13 cellular contexts compared by ENCODE assay signal in genomic region chr11:73390601-73391565, GRCh38.
"Had no signal": no experiment of that assay in that cellular context is flagged by ENCODE, and none has a peak within 500 bp of the region (broad histone marks: within the 10 kb centered on the region; RNA-seq: fewer than 3 reads in every experiment).

No MANE protein-coding gene starts in this region.

- H3K4me3 Mint-ChIP-seq: activated naive CD8-positive, alpha-beta T cell treated with anti-CD3 and anti-CD28 coated beads, Interleukin-2, amount 10 ng/mL, durations not matched to agents 7 days and 5 days; activated T-cell treated with anti-CD3 and anti-CD28 coated beads, Interleukin-2, amount 50 U/mL, for 72 hours; natural killer cell had no signal

- DNase-seq: activated CD4-positive, alpha-beta T cell treated with anti-CD3 and anti-CD28 coated beads, Interleukin-2, amount 50 U/mL, for 1 hour; activated naive CD8-positive, alpha-beta T cell treated with anti-CD3 and anti-CD28 coated beads, Interleukin-2, amount 10 ng/mL, durations not matched to agents 7 days and 5 days; activated T-cell treated with anti-CD3 and anti-CD28 coated beads, Interleukin-2, amount 50 U/mL, for 72 hours; anterior cingulate cortex; esophagus squamous epithelium; foreskin fibroblast; glutamatergic neuron; natural killer cell; stimulated activated CD4-positive, alpha-beta T cell treated with anti-CD3 and anti-CD28 coated beads, Interleukin-2, amount 100 ng/mL, for 48 hours; thyroid gland had no signal

- H3K9me3 ChIP-seq: esophagus squamous epithelium, mucosa of descending colon, thyroid gland had no signal

- H3K9me3 Mint-ChIP-seq: activated naive CD8-positive, alpha-beta T cell treated with anti-CD3 and anti-CD28 coated beads, Interleukin-2, amount 10 ng/mL, durations not matched to agents 7 days and 5 days; activated T-cell treated with anti-CD3 and anti-CD28 coated beads, Interleukin-2, amount 50 U/mL, for 72 hours; natural killer cell had no signal

- FAIRE-seq: bronchial epithelial cell, urothelium cell line had no signal

- H3K36me3 ChIP-seq: thyroid gland had no signal

- H3K36me3 Mint-ChIP-seq: natural killer cell had no signal

- H3K27me3 Mint-ChIP-seq: activated naive CD8-positive, alpha-beta T cell treated with anti-CD3 and anti-CD28 coated beads, Interleukin-2, amount 10 ng/mL, durations not matched to agents 7 days and 5 days had no signal

- H3K27ac ChIP-seq: esophagus squamous epithelium, thyroid gland had no signal

- H3K4me3 ChIP-seq: esophagus squamous epithelium, mucosa of descending colon, thyroid gland had no signal

- H3K27ac Mint-ChIP-seq: activated T-cell treated with anti-CD3 and anti-CD28 coated beads, Interleukin-2, amount 50 U/mL, for 72 hours had no signal

- ATAC-seq: activated T-cell treated with anti-CD3 and anti-CD28 coated beads, Interleukin-2, amount 50 U/mL, for 72 hours; mucosa of descending colon; natural killer cell had no signal

- H3K27me3 ChIP-seq: esophagus squamous epithelium, thyroid gland had no signal
